In the genomic region with DNA sequence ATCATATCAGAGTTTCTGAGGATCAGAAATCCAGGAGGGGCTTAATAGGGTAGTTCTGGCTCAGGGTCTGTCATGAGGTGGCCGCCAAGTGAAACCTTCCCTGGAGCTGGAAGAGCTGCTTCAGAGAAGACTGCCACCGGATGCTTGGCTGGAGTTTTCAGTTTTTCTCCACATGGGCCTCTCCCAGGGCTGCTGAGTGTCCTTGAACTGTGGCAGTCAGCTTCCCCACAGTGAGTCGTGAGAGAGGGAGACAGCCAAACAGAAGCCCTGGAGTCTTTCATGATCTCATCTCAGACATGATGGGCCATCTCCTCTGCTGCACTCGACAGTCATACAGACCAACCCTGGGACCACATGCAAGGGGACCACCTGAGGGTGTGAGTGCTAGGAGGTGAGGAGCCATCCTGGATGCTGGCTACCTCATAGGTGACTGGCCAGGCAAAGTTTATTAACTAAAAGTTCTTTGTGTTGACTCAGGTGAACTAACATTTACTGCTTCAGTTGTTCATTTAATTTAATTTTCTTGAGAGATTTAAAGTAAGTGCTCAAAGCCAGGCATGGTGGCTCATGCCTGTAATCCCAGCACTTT, we compare ENCODE assay signal across 18 cellular contexts.
DNase-seq lines count a peak whose midpoint lies in the region; ATAC-seq, FAIRE-seq and TF ChIP-seq lines count a peak whose summit lies in the region.
"Had no signal": no experiment of that assay in that cellular context is flagged by ENCODE, and none has a peak within 500 bp of the region (broad histone marks: within the 10 kb centered on the region; RNA-seq: fewer than 3 reads in every experiment).

No MANE protein-coding gene starts in this region.

- H3K4me1 ChIP-seq in foreskin keratinocyte (no peaks in the 10 kb centered on the region), pancreas (peaks cover 7 to 20% (median 17%) of the 10 kb centered on the region in 3 donors)
- H3K4me1 ChIP-seq: uterus had no signal

- no peak overlapping the region for H3K4me3 ChIP-seq in pancreas
- H3K4me3 ChIP-seq: uterus had no signal

- intact Hi-C loops in activated naive CD4-positive, alpha-beta T cell treated with anti-CD3 and anti-CD28 coated beads for 36 hours (cut with micrococcal nuclease), result no loop called here
- intact Hi-C loops in pancreas (cut with DNase I), result no loop called here

- no peaks in the 10 kb centered on the region for H3K27me3 ChIP-seq in foreskin keratinocyte
- H3K27me3 ChIP-seq in pancreas, result no peaks in the 10 kb centered on the region
- H3K27me3 ChIP-seq: uterus had no signal

- peak overlapping the region; percentile 35 for H3K27ac Mint-ChIP-seq in activated naive CD4-positive, alpha-beta T cell treated with anti-CD3 and anti-CD28 coated beads, Interleukin-2, amount 50 U/mL, for 24 hours
- H3K27ac Mint-ChIP-seq in activated naive CD4-positive, alpha-beta T cell treated with anti-CD3 and anti-CD28 coated beads for 36 hours, result no peak overlapping the region

- H3K4me1 Mint-ChIP-seq in activated naive CD4-positive, alpha-beta T cell treated with anti-CD3 and anti-CD28 coated beads, Interleukin-2, amount 50 U/mL, for 24 hours, result peaks cover 16% of the 10 kb centered on the region
- H3K4me1 Mint-ChIP-seq in activated naive CD4-positive, alpha-beta T cell treated with anti-CD3 and anti-CD28 coated beads for 36 hours (ENCODE audit: low read depth), result peaks cover 9% of the 10 kb centered on the region

- H3K36me3 Mint-ChIP-seq in activated naive CD4-positive, alpha-beta T cell treated with anti-CD3 and anti-CD28 coated beads, Interleukin-2, amount 50 U/mL, for 24 hours, result peaks cover 9% of the 10 kb centered on the region
- peaks cover 6% of the 10 kb centered on the region for H3K36me3 Mint-ChIP-seq in activated naive CD4-positive, alpha-beta T cell treated with anti-CD3 and anti-CD28 coated beads for 36 hours (ENCODE audit: low read depth)
- H3K36me3 Mint-ChIP-seq: activated naive CD4-positive, alpha-beta T cell treated with anti-CD3 and anti-CD28 coated beads, Interleukin-2, amount 50 U/mL, for 72 hours had no signal

- CTCF ChIA-PET in activated naive CD4-positive, alpha-beta T cell treated with anti-CD3 and anti-CD28 coated beads for 36 hours (lab: Charles Lee), result no interaction called here

- H3K27me3 Mint-ChIP-seq in activated naive CD4-positive, alpha-beta T cell treated with anti-CD3 and anti-CD28 coated beads, Interleukin-2, amount 50 U/mL, for 24 hours, result no peaks in the 10 kb centered on the region
- H3K27me3 Mint-ChIP-seq in activated naive CD4-positive, alpha-beta T cell treated with anti-CD3 and anti-CD28 coated beads for 36 hours (ENCODE audit: low read depth), result no peaks in the 10 kb centered on the region

- no peak for DNase-seq in activated naive CD4-positive, alpha-beta T cell treated with anti-CD3 and anti-CD28 coated beads for 36 hours
- DNase-seq in RPMI7951 (ENCODE audit: low read depth), result peak; percentile 24
- no peak for DNase-seq in foreskin keratinocyte
- DNase-seq in pancreas, result peak in 4 of 6 donors; percentile 47 to 80 (median 50)
- DNase-seq in H4 (ENCODE audit: low spot score), result no peak
- DNase-seq in Ammon's horn (ENCODE audit: low spot score), result no peak
- DNase-seq in NCI-H2227 treated with DMSO at 0.1 percent for 48 hours (lab: John Stamatoyannopoulos, UW), result no peak
- DNase-seq: activated CD8-positive, alpha-beta memory T cell treated with anti-CD3 and anti-CD28 coated beads for 24 hours; activated T-cell treated with anti-CD3 and anti-CD28 coated beads, Interleukin-2, amount 50 U/mL, for 4 hours; head of caudate nucleus; NCI-H524; uterus had no signal

- no peak overlapping the region for H3K27ac ChIP-seq in foreskin keratinocyte
- H3K27ac ChIP-seq in pancreas, result peak overlapping the region in 3 of 4 donors; percentile 15 to 51 (median 49)
- H3K27ac ChIP-seq: C4-2B, uterus had no signal

- no peaks in the 10 kb centered on the region for H3K9me3 ChIP-seq in pancreas
- H3K9me3 ChIP-seq: uterus had no signal

- no peak for TF ChIP-seq CTCF in foreskin keratinocyte (conservative IDR thresholded peaks at IDR 0.05)
- TF ChIP-seq CTCF in pancreas (IDR thresholded peaks at IDR 0.05), result no peak

- no peaks in the 10 kb centered on the region for H3K9me3 Mint-ChIP-seq in activated naive CD4-positive, alpha-beta T cell treated with anti-CD3 and anti-CD28 coated beads, Interleukin-2, amount 50 U/mL, for 24 hours
- H3K9me3 Mint-ChIP-seq in activated naive CD4-positive, alpha-beta T cell treated with anti-CD3 and anti-CD28 coated beads for 36 hours, result no peaks in the 10 kb centered on the region
- H3K9me3 Mint-ChIP-seq: activated naive CD4-positive, alpha-beta T cell treated with anti-CD3 and anti-CD28 coated beads, Interleukin-2, amount 50 U/mL, for 72 hours; activated T-cell treated with anti-CD3 and anti-CD28 coated beads, Interleukin-2, amount 50 U/mL, for 4 hours had no signal

- no peaks in the 10 kb centered on the region for H3K36me3 ChIP-seq in pancreas
- H3K36me3 ChIP-seq: uterus had no signal

- H3K4me3 Mint-ChIP-seq in activated naive CD4-positive, alpha-beta T cell treated with anti-CD3 and anti-CD28 coated beads, Interleukin-2, amount 50 U/mL, for 24 hours, result no peak overlapping the region
- no peak overlapping the region for H3K4me3 Mint-ChIP-seq in activated naive CD4-positive, alpha-beta T cell treated with anti-CD3 and anti-CD28 coated beads for 36 hours
- H3K4me3 Mint-ChIP-seq: activated T-cell treated with anti-CD3 and anti-CD28 coated beads, Interleukin-2, amount 50 U/mL, for 4 hours had no signal

- no peak for FAIRE-seq in pancreas (lab: Jason Lieb, UNC)
- FAIRE-seq: A204.1, astrocyte had no signal

- WGBS in pancreas, 2 donors, result 16 to 17% methylated on average over 4 of the region's 4 CpGs

- ATAC-seq in foreskin keratinocyte, result peak; percentile 37
- peak; percentile 77 to 92 (median 83) for ATAC-seq in pancreas
- ATAC-seq: activated CD4-positive, CD25-positive, alpha-beta regulatory T cell treated with anti-CD3 and anti-CD28 coated beads, Interleukin-2, amount 50 U/mL, for 24 hours; activated T-cell treated with anti-CD3 and anti-CD28 coated beads, Interleukin-2, amount 50 U/mL, for 4 hours had no signal

Comparison
In these comparisons a context has a peak if more than half of its experiments do, and no peak if none do; other contexts are left out.
1. DNase-seq: peak in RPMI7951 (single experiment) and pancreas (4 of 6); none in activated naive CD4-positive, alpha-beta T cell treated with anti-CD3 and anti-CD28 coated beads for 36 hours (single experiment), foreskin keratinocyte (0 of 2), H4 (single experiment), Ammon's horn (single experiment) and NCI-H2227 treated with DMSO at 0.1 percent for 48 hours (single experiment).